ENCODE assay signal across 12 cellular contexts in the genomic region with DNA sequence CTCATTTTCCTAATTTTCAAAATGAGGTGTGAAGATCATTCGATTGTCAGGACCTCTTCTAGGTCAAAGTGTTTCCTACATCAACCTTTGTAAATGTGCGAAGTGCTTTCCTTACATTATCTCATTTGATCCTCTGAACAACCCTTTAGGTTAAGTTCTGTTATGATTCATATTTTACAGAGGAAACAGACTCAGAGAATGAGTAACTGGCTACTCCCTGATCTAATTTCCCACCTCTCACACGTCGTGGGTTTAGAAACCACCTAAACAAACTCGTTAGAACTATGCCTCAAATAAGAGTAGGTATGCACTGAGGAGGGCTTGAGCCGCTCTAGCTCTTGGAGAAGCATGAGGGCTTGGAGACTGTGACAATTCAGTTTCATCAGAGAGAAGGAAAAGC.
A peak's percentile ranks its signal among the peaks of the same experiment; 100 is the strongest.
DNase-seq lines count a peak whose midpoint lies in the region; ATAC-seq and TF ChIP-seq lines count a peak whose summit lies in the region.
"Had no signal": no experiment of that assay in that cellular context is flagged by ENCODE, and none has a peak within 500 bp of the region (broad histone marks: within the 10 kb centered on the region; RNA-seq: fewer than 3 reads in every experiment).

No MANE protein-coding gene starts in this region.

- in situ Hi-C loops in GM13977 (cut with MboI; ENCODE audit: low pct_unique_long_range_greater_than_20kb, low sequenced_read_pairs, unreplicated experiment), result loop anchor here (25.0 kb wide), 1 partner anchor 470 kb away; no protein-coding TSS in a partner anchor

- peak overlapping the region; percentile 43 for H3K4me3 Mint-ChIP-seq in activated CD4-positive, alpha-beta T cell treated with anti-CD3 and anti-CD28 coated beads, Interleukin-2, amount 10 ng/mL, durations not matched to agents 24 days and 14 days
- no peak overlapping the region for H3K4me3 Mint-ChIP-seq in activated naive CD8-positive, alpha-beta T cell treated with anti-CD3 and anti-CD28 coated beads, Interleukin-2, amount 10 ng/mL, durations not matched to agents 7 days and 5 days

- peaks cover 8% of the 10 kb centered on the region for H3K9me3 Mint-ChIP-seq in activated CD4-positive, alpha-beta T cell treated with anti-CD3 and anti-CD28 coated beads, Interleukin-2, amount 10 ng/mL, durations not matched to agents 24 days and 14 days
- H3K9me3 Mint-ChIP-seq in activated naive CD8-positive, alpha-beta T cell treated with anti-CD3 and anti-CD28 coated beads, Interleukin-2, amount 10 ng/mL, durations not matched to agents 7 days and 5 days, result peaks cover 4% of the 10 kb centered on the region

- CTCF ChIA-PET in A673 (lab: Charles Lee), result no interaction called here

- H3K36me3 ChIP-seq in A673 (ENCODE audit: insufficient read depth, low read length, poor library complexity, severe bottlenecking), result no peaks in the 10 kb centered on the region
- H3K36me3 ChIP-seq: left ventricle myocardium inferior, SJCRH30 had no signal

- H3K36me3 Mint-ChIP-seq in activated CD4-positive, alpha-beta T cell treated with anti-CD3 and anti-CD28 coated beads, Interleukin-2, amount 10 ng/mL, durations not matched to agents 24 days and 14 days (ENCODE audit: low read depth), result no peaks in the 10 kb centered on the region
- H3K36me3 Mint-ChIP-seq in activated naive CD8-positive, alpha-beta T cell treated with anti-CD3 and anti-CD28 coated beads, Interleukin-2, amount 10 ng/mL, durations not matched to agents 7 days and 5 days, result peaks cover 2% of the 10 kb centered on the region

- POLR2A ChIA-PET in activated naive CD8-positive, alpha-beta T cell treated with anti-CD3 and anti-CD28 coated beads, Interleukin-2, amount 10 ng/mL, durations not matched to agents 7 days and 5 days (lab: Charles Lee), result no interaction called here
- POLR2A ChIA-PET in A673 (lab: Charles Lee; ENCODE audit: low non-redundant PET), result no interaction called here

- H3K4me3 ChIP-seq in A673 (ENCODE audit: low read depth, low read length, poor library complexity, severe bottlenecking), result no peak overlapping the region
- H3K4me3 ChIP-seq: left ventricle myocardium inferior, SJCRH30 had no signal

- H3K4me1 ChIP-seq in A673 (ENCODE audit: insufficient read depth, low read length, poor library complexity, severe bottlenecking), result no peaks in the 10 kb centered on the region
- H3K4me1 ChIP-seq: SJCRH30 had no signal

- no peak overlapping the region for H3K27ac ChIP-seq in A673 (ENCODE audit: low read depth, low read length, poor library complexity, severe bottlenecking)
- H3K27ac ChIP-seq: left ventricle myocardium inferior, SJCRH30 had no signal

- peak; percentile 75 for DNase-seq in activated CD4-positive, alpha-beta T cell treated with anti-CD3 and anti-CD28 coated beads, Interleukin-2, amount 10 ng/mL, durations not matched to agents 24 days and 14 days
- no peak for DNase-seq in activated CD4-positive, alpha-beta T cell treated with anti-CD3 and anti-CD28 coated beads, Interleukin-2, amount 50 U/mL, for 4 hours
- no peak for DNase-seq in activated naive CD8-positive, alpha-beta T cell treated with anti-CD3 and anti-CD28 coated beads, Interleukin-2, amount 10 ng/mL, durations not matched to agents 7 days and 5 days
- DNase-seq in stimulated activated CD8-positive, alpha-beta memory T cell treated with anti-CD3 and anti-CD28 coated beads, Interleukin-15, amount 100 ng/mL, for 48 hours (ENCODE audit: low read depth in 2 of 2), result peak; percentile 19 to 24
- no peak for DNase-seq in A673 (ENCODE audit: low spot score)
- DNase-seq in GM13977 (ENCODE audit: low spot score), result no peak
- DNase-seq: left ventricle myocardium inferior, NCI-H2171 treated with DMSO at 0.1 percent for 48 hours, posterior cingulate gyrus, SJCRH30 had no signal

- BruUV-seq in A673 (replicated peaks; lab: Mats Ljungman, UMichigan), result no TSS peak

- no peak for TF ChIP-seq CTCF in A673 (conservative IDR thresholded peaks at IDR 0.05; ENCODE audit: low read depth, low read length)
- TF ChIP-seq CTCF in GM13977 (IDR thresholded peaks at IDR 0.05; ENCODE audit: extremely low read depth, insufficient read depth, missing control alignments), result no peak

- H3K9me3 ChIP-seq in A673 (ENCODE audit: low read depth, low read length, poor library complexity, severe bottlenecking), result no peaks in the 10 kb centered on the region
- H3K9me3 ChIP-seq: left ventricle myocardium inferior, SJCRH30 had no signal

- intact Hi-C loops in activated CD4-positive, alpha-beta T cell treated with anti-CD3 and anti-CD28 coated beads, Interleukin-2, amount 10 ng/mL, durations not matched to agents 24 days and 14 days (cut with micrococcal nuclease), result loop anchor here (1.0 to 5.0 kb wide), 7 partner anchors 15 to 445 kb away; no protein-coding TSS in a partner anchor
- intact Hi-C loops in A673 (cut with micrococcal nuclease; ENCODE audit: unreplicated experiment), result no loop called here

- ATAC-seq in HG03442 (IDR thresholded peaks at IDR 0.05; ENCODE audit: unreplicated experiment) (peak; percentile 57), GM21447 (IDR thresholded peaks at IDR 0.05; ENCODE audit: unreplicated experiment) (no peak)
- ATAC-seq in activated naive CD8-positive, alpha-beta T cell treated with anti-CD3 and anti-CD28 coated beads, Interleukin-2, amount 10 ng/mL, durations not matched to agents 7 days and 5 days (ENCODE audit: low read depth), result peak; percentile 82

- H3K4me1 Mint-ChIP-seq in activated CD4-positive, alpha-beta T cell treated with anti-CD3 and anti-CD28 coated beads, Interleukin-2, amount 10 ng/mL, durations not matched to agents 24 days and 14 days, result peaks cover 22% of the 10 kb centered on the region
- peaks cover 11% of the 10 kb centered on the region for H3K4me1 Mint-ChIP-seq in activated naive CD8-positive, alpha-beta T cell treated with anti-CD3 and anti-CD28 coated beads, Interleukin-2, amount 10 ng/mL, durations not matched to agents 7 days and 5 days

- no peaks in the 10 kb centered on the region for H3K27me3 ChIP-seq in A673 (replicated peaks; ENCODE audit: insufficient read depth, low read depth, low read length, poor library complexity)
- H3K27me3 ChIP-seq: SJCRH30 had no signal

- peak overlapping the region; percentile 73 for H3K27ac Mint-ChIP-seq in activated CD4-positive, alpha-beta T cell treated with anti-CD3 and anti-CD28 coated beads, Interleukin-2, amount 10 ng/mL, durations not matched to agents 24 days and 14 days
- H3K27ac Mint-ChIP-seq in activated naive CD8-positive, alpha-beta T cell treated with anti-CD3 and anti-CD28 coated beads, Interleukin-2, amount 10 ng/mL, durations not matched to agents 7 days and 5 days, result no peak overlapping the region

- H3K27me3 Mint-ChIP-seq in activated CD4-positive, alpha-beta T cell treated with anti-CD3 and anti-CD28 coated beads, Interleukin-2, amount 10 ng/mL, durations not matched to agents 24 days and 14 days, result peaks cover 5% of the 10 kb centered on the region
- no peaks in the 10 kb centered on the region for H3K27me3 Mint-ChIP-seq in activated naive CD8-positive, alpha-beta T cell treated with anti-CD3 and anti-CD28 coated beads, Interleukin-2, amount 10 ng/mL, durations not matched to agents 7 days and 5 days

Comparison
In these comparisons a context has a peak if more than half of its experiments do, and no peak if none do; other contexts are left out.
1. DNase-seq: peak in activated CD4-positive, alpha-beta T cell treated with anti-CD3 and anti-CD28 coated beads, Interleukin-2, amount 10 ng/mL, durations not matched to agents 24 days and 14 days (single experiment) and stimulated activated CD8-positive, alpha-beta memory T cell treated with anti-CD3 and anti-CD28 coated beads, Interleukin-15, amount 100 ng/mL, for 48 hours (2 of 2); none in activated CD4-positive, alpha-beta T cell treated with anti-CD3 and anti-CD28 coated beads, Interleukin-2, amount 50 U/mL, for 4 hours (0 of 2), activated naive CD8-positive, alpha-beta T cell treated with anti-CD3 and anti-CD28 coated beads, Interleukin-2, amount 10 ng/mL, durations not matched to agents 7 days and 5 days (single experiment), A673 (single experiment) and GM13977 (single experiment).